ENCODE assay signal across 1 cellular context in the genomic region with DNA sequence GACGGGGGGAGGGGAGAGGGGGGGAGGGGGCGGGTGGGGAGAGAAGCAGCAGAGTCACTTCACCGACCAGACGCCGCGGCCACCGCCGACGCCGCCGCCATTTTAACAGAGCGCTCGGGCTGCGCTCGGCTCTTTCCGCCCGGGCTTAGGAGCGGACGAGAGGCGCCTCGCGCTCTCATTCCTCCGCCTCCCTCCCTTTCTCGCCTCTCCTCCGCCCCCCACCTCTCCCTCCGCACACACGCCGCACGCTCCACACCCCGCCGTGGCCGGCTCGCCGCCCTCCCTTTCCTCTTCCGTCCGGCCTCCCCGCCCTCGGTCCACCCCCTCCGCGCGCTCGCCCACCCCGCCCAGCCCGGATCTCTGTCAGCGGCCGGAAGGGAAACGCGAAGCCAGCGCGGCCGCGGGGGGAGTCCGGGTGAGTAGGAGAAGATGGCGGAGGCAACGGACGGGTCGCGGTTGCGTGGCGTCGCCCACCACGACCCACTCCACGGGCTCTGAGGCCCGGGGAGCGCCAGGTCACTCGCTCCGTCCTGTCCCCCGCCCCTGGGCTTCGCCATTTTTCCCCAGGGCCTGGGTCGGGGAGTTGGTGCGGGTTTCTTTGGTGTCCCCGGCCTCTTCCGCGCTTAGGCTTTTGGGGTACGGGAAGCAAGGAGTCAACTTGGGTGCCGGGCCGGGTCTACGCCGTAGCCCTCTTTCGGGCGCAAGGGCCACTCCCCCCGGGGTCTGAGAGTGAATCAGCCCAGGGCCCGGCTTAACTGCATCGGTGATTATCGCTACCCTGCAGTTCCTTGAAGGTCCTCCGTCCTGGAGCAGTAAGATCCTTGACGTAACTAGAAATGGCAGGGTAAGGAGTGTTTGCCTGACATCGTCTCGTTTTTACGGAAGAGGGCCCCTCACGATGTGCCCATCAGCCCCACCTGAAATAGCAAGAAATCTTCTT.
TF ChIP-seq lines count a peak whose summit lies in the region.

Gene USP34, minus strand, starts transcription at position 123 of the 940 bp plus-strand sequence. CDS start 395 bp downstream, outside the sequence.

TF ChIP-seq in GM12878, 131 proteins besides CTCF, POLR2A, EP300 and RAD21 (continued from another document and continues in another):
- TF ChIP-seq ATF7 (IDR thresholded peaks at IDR 0.05; ENCODE audit: low read depth) (peak; percentile 34; the same call in 1 of the 2 replicates), IRF4 (IDR thresholded peaks at IDR 0.05; ENCODE audit: low read depth, low read length) (no peak), EED (IDR thresholded peaks at IDR 0.05; ENCODE audit: low read depth) (no peak), EGR1 (IDR thresholded peaks at IDR 0.05; ENCODE audit: borderline replicate concordance in 1 of 2, low read depth in 2 of 2, low read length in 2 of 2) (peak in 1 of 2 experiments; percentile 47; a peak in 1 of 3 replicates), SMAD5 (IDR thresholded peaks at IDR 0.05; ENCODE audit: low read depth) (peak; percentile 81), ZZZ3 (IDR thresholded peaks at IDR 0.05; ENCODE audit: control insufficient read depth, insufficient read length, low read depth) (no peak), NR2C1 (IDR thresholded peaks at IDR 0.05) (peak; percentile 37; the same call in 1 of the 2 replicates), ZNF384 (IDR thresholded peaks at IDR 0.05; ENCODE audit: borderline replicate concordance, low read depth, low read length) (no peak), MLLT1 (IDR thresholded peaks at IDR 0.05) (peak; percentile 70; the same call in 1 of the 2 replicates), NRF1 (conservative IDR thresholded peaks at IDR 0.05; ENCODE audit: low read depth, low read length) (no peak), CREB1 (IDR thresholded peaks at IDR 0.05; ENCODE audit: low read depth) (peak; percentile 74), ZBED1 (IDR thresholded peaks at IDR 0.05; ENCODE audit: borderline replicate concordance) (no peak), ESRRA (IDR thresholded peaks at IDR 0.05; ENCODE audit: low read length) (no peak), HDAC6 (IDR thresholded peaks at IDR 0.05; ENCODE audit: unreplicated experiment) (peak; percentile 28), SP1 (IDR thresholded peaks at IDR 0.05; ENCODE audit: low read depth, low read length) (no peak), TAF1 (IDR thresholded peaks at IDR 0.05; ENCODE audit: borderline replicate concordance, low read depth, low read length) (peak; percentile 80), MTA3 (IDR thresholded peaks at IDR 0.05; ENCODE audit: borderline replicate concordance, low read length) (0 out of 2 replicates have a peak, but pooled peaks have one; percentile 45), KLF5 (IDR thresholded peaks at IDR 0.05; ENCODE audit: partially characterized antibody) (no peak), YBX1 (IDR thresholded peaks at IDR 0.05) (no peak), ZNF622 (IDR thresholded peaks at IDR 0.05) (no peak), BACH1 (IDR thresholded peaks at IDR 0.05; ENCODE audit: borderline replicate concordance) (peak; percentile 67), ZBTB40 (IDR thresholded peaks at IDR 0.05; ENCODE audit: borderline replicate concordance) (peak; percentile 81), RCOR1 (conservative IDR thresholded peaks at IDR 0.05; ENCODE audit: low read depth, low read length) (no peak), MXI1 (IDR thresholded peaks at IDR 0.05; ENCODE audit: low read depth, low read length) (peak; percentile 31; the same call in 1 of the 2 replicates), ETV6 (conservative IDR thresholded peaks at IDR 0.05 in 1 of 2, IDR thresholded peaks at IDR 0.05 in 1 of 2; ENCODE audit: borderline replicate concordance in 1 of 2, low read depth in 1 of 2) (no peak), JUND (IDR thresholded peaks at IDR 0.05; ENCODE audit: low read depth, low read length) (0 out of 2 replicates have a peak, but pooled peaks have one; percentile 28), HDAC2 (IDR thresholded peaks at IDR 0.05) (no peak), CBX5 (IDR thresholded peaks at IDR 0.05; ENCODE audit: low read depth) (no peak), RUNX3 (IDR thresholded peaks at IDR 0.05; ENCODE audit: low read length) (peak; percentile 55; the same call in 1 of the 2 replicates), JUNB (IDR thresholded peaks at IDR 0.05) (no peak), CEBPB (IDR thresholded peaks at IDR 0.05; ENCODE audit: borderline replicate concordance in 1 of 2, low read depth in 2 of 2, low read length in 2 of 2) (no peak)
- TF ChIP-seq, protein P1, sequence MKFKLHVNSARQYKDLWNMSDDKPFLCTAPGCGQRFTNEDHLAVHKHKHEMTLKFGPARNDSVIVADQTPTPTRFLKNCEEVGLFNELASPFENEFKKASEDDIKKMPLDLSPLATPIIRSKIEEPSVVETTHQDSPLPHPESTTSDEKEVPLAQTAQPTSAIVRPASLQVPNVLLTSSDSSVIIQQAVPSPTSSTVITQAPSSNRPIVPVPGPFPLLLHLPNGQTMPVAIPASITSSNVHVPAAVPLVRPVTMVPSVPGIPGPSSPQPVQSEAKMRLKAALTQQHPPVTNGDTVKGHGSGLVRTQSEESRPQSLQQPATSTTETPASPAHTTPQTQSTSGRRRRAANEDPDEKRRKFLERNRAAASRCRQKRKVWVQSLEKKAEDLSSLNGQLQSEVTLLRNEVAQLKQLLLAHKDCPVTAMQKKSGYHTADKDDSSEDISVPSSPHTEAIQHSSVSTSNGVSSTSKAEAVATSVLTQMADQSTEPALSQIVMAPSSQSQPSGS (IDR thresholded peaks at IDR 0.05; ENCODE audit: low read length) = no peak
- TF ChIP-seq, protein P2, sequence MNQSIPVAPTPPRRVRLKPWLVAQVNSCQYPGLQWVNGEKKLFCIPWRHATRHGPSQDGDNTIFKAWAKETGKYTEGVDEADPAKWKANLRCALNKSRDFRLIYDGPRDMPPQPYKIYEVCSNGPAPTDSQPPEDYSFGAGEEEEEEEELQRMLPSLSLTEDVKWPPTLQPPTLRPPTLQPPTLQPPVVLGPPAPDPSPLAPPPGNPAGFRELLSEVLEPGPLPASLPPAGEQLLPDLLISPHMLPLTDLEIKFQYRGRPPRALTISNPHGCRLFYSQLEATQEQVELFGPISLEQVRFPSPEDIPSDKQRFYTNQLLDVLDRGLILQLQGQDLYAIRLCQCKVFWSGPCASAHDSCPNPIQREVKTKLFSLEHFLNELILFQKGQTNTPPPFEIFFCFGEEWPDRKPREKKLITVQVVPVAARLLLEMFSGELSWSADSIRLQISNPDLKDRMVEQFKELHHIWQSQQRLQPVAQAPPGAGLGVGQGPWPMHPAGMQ (IDR thresholded peaks at IDR 0.05; ENCODE audit: borderline replicate concordance) = no peak
- TF ChIP-seq, protein P3, sequence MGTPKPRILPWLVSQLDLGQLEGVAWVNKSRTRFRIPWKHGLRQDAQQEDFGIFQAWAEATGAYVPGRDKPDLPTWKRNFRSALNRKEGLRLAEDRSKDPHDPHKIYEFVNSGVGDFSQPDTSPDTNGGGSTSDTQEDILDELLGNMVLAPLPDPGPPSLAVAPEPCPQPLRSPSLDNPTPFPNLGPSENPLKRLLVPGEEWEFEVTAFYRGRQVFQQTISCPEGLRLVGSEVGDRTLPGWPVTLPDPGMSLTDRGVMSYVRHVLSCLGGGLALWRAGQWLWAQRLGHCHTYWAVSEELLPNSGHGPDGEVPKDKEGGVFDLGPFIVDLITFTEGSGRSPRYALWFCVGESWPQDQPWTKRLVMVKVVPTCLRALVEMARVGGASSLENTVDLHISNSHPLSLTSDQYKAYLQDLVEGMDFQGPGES (IDR thresholded peaks at IDR 0.05) = no peak
- TF ChIP-seq, protein P4, sequence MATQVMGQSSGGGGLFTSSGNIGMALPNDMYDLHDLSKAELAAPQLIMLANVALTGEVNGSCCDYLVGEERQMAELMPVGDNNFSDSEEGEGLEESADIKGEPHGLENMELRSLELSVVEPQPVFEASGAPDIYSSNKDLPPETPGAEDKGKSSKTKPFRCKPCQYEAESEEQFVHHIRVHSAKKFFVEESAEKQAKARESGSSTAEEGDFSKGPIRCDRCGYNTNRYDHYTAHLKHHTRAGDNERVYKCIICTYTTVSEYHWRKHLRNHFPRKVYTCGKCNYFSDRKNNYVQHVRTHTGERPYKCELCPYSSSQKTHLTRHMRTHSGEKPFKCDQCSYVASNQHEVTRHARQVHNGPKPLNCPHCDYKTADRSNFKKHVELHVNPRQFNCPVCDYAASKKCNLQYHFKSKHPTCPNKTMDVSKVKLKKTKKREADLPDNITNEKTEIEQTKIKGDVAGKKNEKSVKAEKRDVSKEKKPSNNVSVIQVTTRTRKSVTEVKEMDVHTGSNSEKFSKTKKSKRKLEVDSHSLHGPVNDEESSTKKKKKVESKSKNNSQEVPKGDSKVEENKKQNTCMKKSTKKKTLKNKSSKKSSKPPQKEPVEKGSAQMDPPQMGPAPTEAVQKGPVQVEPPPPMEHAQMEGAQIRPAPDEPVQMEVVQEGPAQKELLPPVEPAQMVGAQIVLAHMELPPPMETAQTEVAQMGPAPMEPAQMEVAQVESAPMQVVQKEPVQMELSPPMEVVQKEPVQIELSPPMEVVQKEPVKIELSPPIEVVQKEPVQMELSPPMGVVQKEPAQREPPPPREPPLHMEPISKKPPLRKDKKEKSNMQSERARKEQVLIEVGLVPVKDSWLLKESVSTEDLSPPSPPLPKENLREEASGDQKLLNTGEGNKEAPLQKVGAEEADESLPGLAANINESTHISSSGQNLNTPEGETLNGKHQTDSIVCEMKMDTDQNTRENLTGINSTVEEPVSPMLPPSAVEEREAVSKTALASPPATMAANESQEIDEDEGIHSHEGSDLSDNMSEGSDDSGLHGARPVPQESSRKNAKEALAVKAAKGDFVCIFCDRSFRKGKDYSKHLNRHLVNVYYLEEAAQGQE (IDR thresholded peaks at IDR 0.05; ENCODE audit: low read depth, low read length) = no peak
- TF ChIP-seq, protein P5, sequence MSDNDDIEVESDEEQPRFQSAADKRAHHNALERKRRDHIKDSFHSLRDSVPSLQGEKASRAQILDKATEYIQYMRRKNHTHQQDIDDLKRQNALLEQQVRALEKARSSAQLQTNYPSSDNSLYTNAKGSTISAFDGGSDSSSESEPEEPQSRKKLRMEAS (IDR thresholded peaks at IDR 0.05; ENCODE audit: low read depth, low read length) = peak; percentile 77; the same call in 1 of the 2 replicates
- TF ChIP-seq, protein P6, sequence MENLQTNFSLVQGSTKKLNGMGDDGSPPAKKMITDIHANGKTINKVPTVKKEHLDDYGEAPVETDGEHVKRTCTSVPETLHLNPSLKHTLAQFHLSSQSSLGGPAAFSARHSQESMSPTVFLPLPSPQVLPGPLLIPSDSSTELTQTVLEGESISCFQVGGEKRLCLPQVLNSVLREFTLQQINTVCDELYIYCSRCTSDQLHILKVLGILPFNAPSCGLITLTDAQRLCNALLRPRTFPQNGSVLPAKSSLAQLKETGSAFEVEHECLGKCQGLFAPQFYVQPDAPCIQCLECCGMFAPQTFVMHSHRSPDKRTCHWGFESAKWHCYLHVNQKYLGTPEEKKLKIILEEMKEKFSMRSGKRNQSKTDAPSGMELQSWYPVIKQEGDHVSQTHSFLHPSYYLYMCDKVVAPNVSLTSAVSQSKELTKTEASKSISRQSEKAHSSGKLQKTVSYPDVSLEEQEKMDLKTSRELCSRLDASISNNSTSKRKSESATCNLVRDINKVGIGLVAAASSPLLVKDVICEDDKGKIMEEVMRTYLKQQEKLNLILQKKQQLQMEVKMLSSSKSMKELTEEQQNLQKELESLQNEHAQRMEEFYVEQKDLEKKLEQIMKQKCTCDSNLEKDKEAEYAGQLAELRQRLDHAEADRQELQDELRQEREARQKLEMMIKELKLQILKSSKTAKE (IDR thresholded peaks at IDR 0.05; ENCODE audit: low read depth, poor library complexity, severe bottlenecking) = no peak
